In genomic region chr19:47813304-47813994, GRCh38 we compare ENCODE assay signal across 8 cellular contexts. TPM values are rescaled to one million over a fixed set of nuclear protein-coding genes. Genes with fewer than 3 reads are reported as not detected.
A peak's percentile ranks its signal among the peaks of the same experiment; 100 is the strongest.
DNase-seq lines count a peak whose midpoint lies in the region; ATAC-seq and TF ChIP-seq lines count a peak whose summit lies in the region.

No MANE protein-coding gene starts in this region.

- H3K4me3 ChIP-seq in GM12875 (ENCODE audit: low read depth, low read length) = no peak overlapping the region

- DNase-seq in NCI-H460 (ENCODE audit: extremely low read depth, low read depth) (peak; percentile 71), dermis microvascular lymphatic vessel endothelial cell (ENCODE audit: low read depth in 2 of 2) (peak; percentile 17 to 55), lung microvascular endothelial cell (ENCODE audit: low read depth in 2 of 2) (peak; percentile 36 to 68)
- peak; percentile 69 for DNase-seq in activated CD4-positive, alpha-beta T cell treated with anti-CD3 and anti-CD28 coated beads, Interleukin-2, amount 50 U/mL, for 4 hours
- DNase-seq in stimulated activated CD8-positive, alpha-beta memory T cell treated with anti-CD3 and anti-CD28 coated beads, Interleukin-2, amount 100 ng/mL, for 1 hour (ENCODE audit: low read depth in 2 of 2) = peak; percentile 45 to 55

- no peak overlapping the region for H3K27ac ChIP-seq in 22Rv1

- no peak for ATAC-seq in HG03378 (IDR thresholded peaks at IDR 0.05; ENCODE audit: unreplicated experiment)

- peak; percentile 82 for TF ChIP-seq CTCF in 22Rv1 (IDR thresholded peaks at IDR 0.05)
- TF ChIP-seq CTCF in GM12875 (IDR thresholded peaks at IDR 0.05; ENCODE audit: borderline replicate concordance, insufficient read depth, low read depth, low read length) = peak; percentile 69

RNA-seq across cellular contexts. Expression of gene CRX, which starts 8.3 kb away (rescaled TPM):
- total RNA-seq in NCI-H460 (2014; rRNA removed; shearing (Covaris generic)) = not detected in 2 replicates
- not detected in 2 replicates for polyA plus RNA-seq in NCI-H460 (2014; cell fraction: nucleus; rRNA removed)
- total RNA-seq in dermis microvascular lymphatic vessel endothelial cell (not detected in 2 replicates), lung microvascular endothelial cell (not detected in 2 replicates)

RNA-seq across cellular contexts. Expression of gene TPRX1, which starts 9.1 kb away (rescaled TPM):
- total RNA-seq in NCI-H460 (2014; rRNA removed; shearing (Covaris generic)) = not detected in 2 replicates
- polyA plus RNA-seq in NCI-H460 (2014; cell fraction: nucleus; rRNA removed) = not detected in 2 replicates
- total RNA-seq in dermis microvascular lymphatic vessel endothelial cell (not detected in 2 replicates), lung microvascular endothelial cell (not detected in 2 replicates)

RNA-seq across cellular contexts. Expression of gene SELENOW, which starts 34.9 kb away (rescaled TPM):
- total RNA-seq in NCI-H460 (2014; rRNA removed; shearing (Covaris generic)) = 58.4 and 58.8 TPM in 2 replicates
- polyA plus RNA-seq in NCI-H460 (2014; cell fraction: nucleus; rRNA removed) = 77.2 and 123 TPM in 2 replicates
- total RNA-seq in dermis microvascular lymphatic vessel endothelial cell (200 and 277 TPM in 2 replicates), lung microvascular endothelial cell (310 and 521 TPM in 2 replicates)

RNA-seq across cellular contexts. Expression of gene TPRX2, which starts 45.6 kb away (rescaled TPM):
- not detected in 2 replicates for total RNA-seq in NCI-H460 (2014; rRNA removed; shearing (Covaris generic))
- polyA plus RNA-seq in NCI-H460 (2014; cell fraction: nucleus; rRNA removed) = not detected in 2 replicates
- total RNA-seq in dermis microvascular lymphatic vessel endothelial cell (not detected in 2 replicates), lung microvascular endothelial cell (not detected in 2 replicates)
